ENCODE assay signal across 8 cellular contexts in the genomic region with DNA sequence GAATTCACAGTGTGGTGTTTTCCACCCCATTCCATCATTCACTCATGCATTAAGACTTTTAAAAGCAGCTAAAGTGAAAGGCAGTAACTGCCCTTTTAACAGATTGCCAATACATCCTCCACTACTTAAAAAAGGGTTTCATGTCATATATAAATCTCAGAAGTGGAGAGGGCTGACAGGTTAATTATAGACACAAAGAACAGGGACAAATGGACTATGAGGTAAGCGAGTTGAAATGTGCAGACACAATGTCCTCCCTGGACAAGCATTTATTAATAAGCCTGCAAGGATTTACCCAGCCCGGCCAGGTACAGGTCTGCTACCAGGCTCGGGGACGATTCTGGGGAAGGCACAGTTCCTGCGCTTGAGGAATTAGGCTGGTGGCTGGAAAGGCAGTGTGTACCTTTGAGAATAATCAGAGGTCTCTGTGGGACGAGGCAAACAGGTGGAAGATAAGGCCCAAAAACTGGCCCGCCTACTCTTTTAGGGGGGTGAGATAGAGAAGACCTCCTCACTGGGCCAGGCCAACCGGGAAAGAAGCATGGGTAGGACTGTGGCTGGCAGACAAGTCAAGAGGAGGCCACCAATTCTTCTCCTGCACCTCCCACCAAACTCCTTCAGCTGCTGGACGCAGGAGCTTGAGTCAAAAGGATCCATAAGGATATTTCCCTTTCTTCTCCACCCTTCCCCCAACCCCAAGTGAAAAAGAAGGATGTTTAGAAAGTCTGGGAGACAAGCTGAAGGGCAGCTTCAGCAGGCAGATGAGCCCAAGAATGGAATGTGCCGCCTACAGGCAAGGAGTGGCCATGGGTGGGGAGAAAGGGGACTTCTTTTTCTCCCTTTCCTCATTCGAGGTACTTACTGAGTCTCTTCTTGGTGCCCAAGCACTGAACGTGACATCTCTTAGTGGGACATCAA. TPM values are rescaled to one million over a fixed set of nuclear protein-coding genes. Genes with fewer than 3 reads are reported as not detected.
DNase-seq lines count a peak whose midpoint lies in the region; ATAC-seq and TF ChIP-seq lines count a peak whose summit lies in the region.

No MANE protein-coding gene starts in this region.

- in situ Hi-C loops in G401 (cut with HindIII; ENCODE audit: low sequenced_read_pairs), result no loop called here

- H4K20me1 ChIP-seq in PC-3 (ENCODE audit: low read length), result peaks cover 21% of the 10 kb centered on the region; the same call in 1 of the 2 replicates

- no peaks in the 10 kb centered on the region for H3K27me3 ChIP-seq in PC-3 (ENCODE audit: low read length)

- CTCF ChIA-PET in activated CD4-positive, alpha-beta memory T cell treated with anti-CD3 and anti-CD28 coated beads, Interleukin-2, amount 10 ng/mL, durations not matched to agents 7 days and 5 days (lab: Charles Lee), result interaction anchor here (0.7 to 1.6 kb wide), 2 partner anchors 43 to 74 kb away, joined by 3 to 7 read pairs; no protein-coding TSS in a partner anchor
- CTCF ChIA-PET in activated CD4-positive, alpha-beta memory T cell treated with anti-CD3 and anti-CD28 coated beads for 36 hours (lab: Charles Lee), result no interaction called here
- CTCF ChIA-PET in PC-3 (lab: Charles Lee), result no interaction called here

- peak overlapping the region; percentile 74 for H3K4me3 Mint-ChIP-seq in activated CD4-positive, alpha-beta memory T cell treated with anti-CD3 and anti-CD28 coated beads, Interleukin-2, amount 10 ng/mL, durations not matched to agents 7 days and 5 days
- H3K4me3 Mint-ChIP-seq in activated CD4-positive, alpha-beta memory T cell treated with anti-CD3 and anti-CD28 coated beads for 36 hours, result no peak overlapping the region
- H3K4me3 Mint-ChIP-seq in naive thymus-derived CD8-positive, alpha-beta T cell, result peak overlapping the region in 9 of 10 donors; percentile 34 to 86 (median 65)

- H3K36me3 ChIP-seq in PC-3 (ENCODE audit: low read depth, low read length), result no peaks in the 10 kb centered on the region

- H3K9ac ChIP-seq in PC-3 (ENCODE audit: low read length), result peak overlapping the region; percentile 91

- peaks cover 31% of the 10 kb centered on the region for H3K4me1 Mint-ChIP-seq in activated CD4-positive, alpha-beta memory T cell treated with anti-CD3 and anti-CD28 coated beads, Interleukin-2, amount 10 ng/mL, durations not matched to agents 7 days and 5 days
- H3K4me1 Mint-ChIP-seq in activated CD4-positive, alpha-beta memory T cell treated with anti-CD3 and anti-CD28 coated beads for 36 hours (ENCODE audit: low read depth), result peaks cover 7% of the 10 kb centered on the region
- H3K4me1 Mint-ChIP-seq in naive thymus-derived CD8-positive, alpha-beta T cell, result peaks cover 4 to 44% (median 12%) of the 10 kb centered on the region in 4 donors

- H3F3A ChIP-seq in PC-3 (ENCODE audit: low read length, unreplicated experiment), result no peaks in the 10 kb centered on the region

- peak overlapping the region; percentile 95 for H3K4me3 ChIP-seq in PC-3 (ENCODE audit: low read length)

- no peak for DNase-seq in activated CD4-positive, alpha-beta memory T cell treated with anti-CD3 and anti-CD28 coated beads, Interleukin-2, amount 10 ng/mL, durations not matched to agents 7 days and 5 days
- no peak for DNase-seq in activated CD4-positive, alpha-beta memory T cell treated with anti-CD3 and anti-CD28 coated beads for 36 hours
- peak; percentile 71 for DNase-seq in PC-3
- no peak for DNase-seq in epithelial cell of prostate (ENCODE audit: low read depth, low spot score)
- DNase-seq in naive thymus-derived CD8-positive, alpha-beta T cell, result no peak
- no peak for DNase-seq in stimulated activated CD4-positive, alpha-beta T cell treated with anti-CD3 and anti-CD28 coated beads, Interleukin-2, amount 100 ng/mL, for 24 hours
- no peak for DNase-seq in G401 (ENCODE audit: low spot score)
- no peak for DNase-seq in activated effector memory CD4-positive, alpha-beta T cell treated with Interleukin-2 at 50 U/mL for 16 hours

- peak; percentile 45 for TF ChIP-seq CTCF in PC-3 (conservative IDR thresholded peaks at IDR 0.05; ENCODE audit: low read depth, low read length)

- H3K27me3 Mint-ChIP-seq in activated CD4-positive, alpha-beta memory T cell treated with anti-CD3 and anti-CD28 coated beads, Interleukin-2, amount 10 ng/mL, durations not matched to agents 7 days and 5 days, result peaks cover 55% of the 10 kb centered on the region
- peaks cover 37% of the 10 kb centered on the region for H3K27me3 Mint-ChIP-seq in activated CD4-positive, alpha-beta memory T cell treated with anti-CD3 and anti-CD28 coated beads for 36 hours
- H3K27me3 Mint-ChIP-seq in naive thymus-derived CD8-positive, alpha-beta T cell, result peaks cover 23 to 84% (median 40%) of the 10 kb centered on the region in 5 donors

- POLR2A ChIA-PET in activated CD4-positive, alpha-beta memory T cell treated with anti-CD3 and anti-CD28 coated beads, Interleukin-2, amount 10 ng/mL, durations not matched to agents 7 days and 5 days (lab: Charles Lee), result no interaction called here
- POLR2A ChIA-PET in activated CD4-positive, alpha-beta memory T cell treated with anti-CD3 and anti-CD28 coated beads for 36 hours (lab: Charles Lee), result no interaction called here
- POLR2A ChIA-PET in PC-3 (lab: Charles Lee; ENCODE audit: unreplicated experiment), result interaction anchor here (0.6 kb wide), 1 partner anchor 44 kb away, joined by 3 read pairs; no protein-coding TSS in a partner anchor
- POLR2A ChIA-PET in naive thymus-derived CD8-positive, alpha-beta T cell (lab: Charles Lee), result no interaction called here

- no peaks in the 10 kb centered on the region for H3K9me3 ChIP-seq in PC-3 (ENCODE audit: low read length)

- H3K27ac Mint-ChIP-seq in activated CD4-positive, alpha-beta memory T cell treated with anti-CD3 and anti-CD28 coated beads, Interleukin-2, amount 10 ng/mL, durations not matched to agents 7 days and 5 days, result no peak overlapping the region
- no peak overlapping the region for H3K27ac Mint-ChIP-seq in activated CD4-positive, alpha-beta memory T cell treated with anti-CD3 and anti-CD28 coated beads for 36 hours
- peak overlapping the region in 1 of 10 donors; percentile 34 for H3K27ac Mint-ChIP-seq in naive thymus-derived CD8-positive, alpha-beta T cell

- H3K9me2 ChIP-seq in PC-3 (replicated peaks; ENCODE audit: low read length), result no peaks in the 10 kb centered on the region

- 0 out of 2 replicates have a peak overlapping the region, but pooled peaks have one; percentile 81 for H2AFZ ChIP-seq in PC-3 (ENCODE audit: low read length)

- H3K9me3 Mint-ChIP-seq in activated CD4-positive, alpha-beta memory T cell treated with anti-CD3 and anti-CD28 coated beads, Interleukin-2, amount 10 ng/mL, durations not matched to agents 7 days and 5 days, result no peaks in the 10 kb centered on the region
- H3K9me3 Mint-ChIP-seq in activated CD4-positive, alpha-beta memory T cell treated with anti-CD3 and anti-CD28 coated beads for 36 hours, result no peaks in the 10 kb centered on the region
- no peaks in the 10 kb centered on the region for H3K9me3 Mint-ChIP-seq in naive thymus-derived CD8-positive, alpha-beta T cell

- ATAC-seq in PC-3, result peak; percentile 23
- ATAC-seq in naive thymus-derived CD8-positive, alpha-beta T cell, result no peak

- peaks cover 64% of the 10 kb centered on the region for H3K79me2 ChIP-seq in PC-3 (ENCODE audit: low read length)

- H3K27ac ChIP-seq in PC-3 (ENCODE audit: low read length) (peak overlapping the region; percentile 29; the same call in 1 of the 2 replicates), epithelial cell of prostate (peak overlapping the region; percentile 62)

- intact Hi-C loops in activated CD4-positive, alpha-beta memory T cell treated with anti-CD3 and anti-CD28 coated beads for 36 hours (cut with micrococcal nuclease), result no loop called here
- intact Hi-C loops in PC-3 (cut with micrococcal nuclease), result loop anchor here (2.0 to 5.0 kb wide), 5 partner anchors 16 to 74 kb away; no protein-coding TSS in a partner anchor

- peak overlapping the region; percentile 98 for H3K4me2 ChIP-seq in PC-3 (ENCODE audit: low read length)

- no peaks in the 10 kb centered on the region for H3K36me3 Mint-ChIP-seq in activated CD4-positive, alpha-beta memory T cell treated with anti-CD3 and anti-CD28 coated beads, Interleukin-2, amount 10 ng/mL, durations not matched to agents 7 days and 5 days (ENCODE audit: low read depth)
- no peaks in the 10 kb centered on the region for H3K36me3 Mint-ChIP-seq in activated CD4-positive, alpha-beta memory T cell treated with anti-CD3 and anti-CD28 coated beads for 36 hours
- H3K36me3 Mint-ChIP-seq in naive thymus-derived CD8-positive, alpha-beta T cell, result peaks cover 0 to 6% (median 0%) of the 10 kb centered on the region in 3 donors

- H3K4me1 ChIP-seq in PC-3 (ENCODE audit: insufficient read depth, low read length), result peaks cover 26% of the 10 kb centered on the region

- no TSS peak for BruUV-seq in PC-3 (replicated peaks; lab: Mats Ljungman, UMichigan)

RNA-seq across cellular contexts. Expression of a gene that starts 1.5 kb away (rescaled TPM):
- 10 to 100 TPM; 22.8 TPM for total RNA-seq in activated CD4-positive, alpha-beta memory T cell treated with anti-CD3 and anti-CD28 coated beads, Interleukin-2, amount 10 ng/mL, durations not matched to agents 7 days and 5 days
- under 1 TPM; 0.76 to 0.92 TPM for total RNA-seq in activated CD4-positive, alpha-beta memory T cell treated with anti-CD3 and anti-CD28 coated beads for 36 hours
- total RNA-seq in PC-3 (2014; rRNA removed), result 28.2 and 48.7 TPM in 2 replicates
- total RNA-seq in naive thymus-derived CD8-positive, alpha-beta T cell, result 1 to 10 TPM; 4.5 TPM
- polyA plus RNA-seq in naive thymus-derived CD8-positive, alpha-beta T cell, result 10 to 100 TPM in 1 of 3 donors, 1 to 10 TPM in 1, under 1 TPM in 1; 0.48 to 15.2 (median 1.1) TPM
- not detected in 2 replicates for total RNA-seq in G401 (2014; rRNA removed; shearing (Covaris generic))
